In the genomic region with DNA sequence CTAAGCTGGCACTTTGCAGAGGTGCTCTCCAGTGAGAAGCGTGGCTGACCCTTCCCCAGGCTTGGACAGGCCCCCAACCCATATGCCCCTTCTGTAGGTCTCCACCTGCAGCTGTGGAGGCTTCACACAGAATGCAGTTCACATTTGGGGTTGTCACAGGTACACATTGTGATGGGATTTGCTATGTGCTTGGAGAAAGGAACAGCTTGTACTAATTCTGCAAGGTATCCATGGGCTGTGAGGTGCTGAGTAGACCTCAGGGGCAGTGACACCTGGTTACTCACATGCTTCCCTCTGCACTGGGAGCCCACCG, we compare ENCODE assay signal across 16 cellular contexts.
"Had no signal": no experiment of that assay in that cellular context is flagged by ENCODE, and none has a peak within 500 bp of the region (broad histone marks: within the 10 kb centered on the region; RNA-seq: fewer than 3 reads in every experiment).

No MANE protein-coding gene starts in this region.

- H3K9me3 Mint-ChIP-seq: activated T-cell treated with anti-CD3 and anti-CD28 coated beads, Interleukin-2, amount 50 U/mL, for 24 hours had no signal

- H3K36me3 Mint-ChIP-seq: activated naive CD4-positive, alpha-beta T cell treated with anti-CD3 and anti-CD28 coated beads, Interleukin-2, amount 50 U/mL, for 72 hours; mesothelial cell of epicardium; natural killer cell had no signal

- H3K4me3 ChIP-seq: ascending aorta, colonic mucosa, dorsolateral prefrontal cortex, lung, upper lobe of right lung had no signal

- H3K27me3 Mint-ChIP-seq: activated T-cell treated with anti-CD3 and anti-CD28 coated beads, Interleukin-2, amount 50 U/mL, for 24 hours; activated T-helper 17 cell treated with anti-CD3 and anti-CD28 coated beads, Interleukin-2, amount 50 U/mL, for 72 hours had no signal

- H3K4me3 Mint-ChIP-seq: activated T-cell treated with anti-CD3 and anti-CD28 coated beads, Interleukin-2, amount 50 U/mL, for 24 hours; activated T-helper 17 cell treated with anti-CD3 and anti-CD28 coated beads, Interleukin-2, amount 50 U/mL, for 72 hours; effector memory CD8-positive, alpha-beta T cell; mesothelial cell of epicardium; natural killer cell had no signal

- H3K27ac ChIP-seq: colonic mucosa, dorsolateral prefrontal cortex, upper lobe of right lung had no signal

- H3K36me3 ChIP-seq: ascending aorta, colonic mucosa, upper lobe of right lung had no signal

- DNase-seq: activated CD4-positive, alpha-beta T cell treated with anti-CD3 and anti-CD28 coated beads for 1 hour; activated T-cell treated with anti-CD3 and anti-CD28 coated beads, Interleukin-2, amount 50 U/mL, for 24 hours; dorsolateral prefrontal cortex; effector memory CD8-positive, alpha-beta T cell; glutamatergic neuron; natural killer cell; stimulated activated CD4-positive, alpha-beta T cell treated with anti-CD3 and anti-CD28 coated beads, Interleukin-4, amount 100 ng/mL, for 1 hour; stimulated activated naive CD4-positive, alpha-beta T cell; T-helper 1 cell; upper lobe of right lung had no signal

- H3K27me3 ChIP-seq: ascending aorta, colonic mucosa, upper lobe of right lung had no signal

- H3K27ac Mint-ChIP-seq: activated naive CD4-positive, alpha-beta T cell treated with anti-CD3 and anti-CD28 coated beads, Interleukin-2, amount 50 U/mL, for 72 hours; activated T-cell treated with anti-CD3 and anti-CD28 coated beads, Interleukin-2, amount 50 U/mL, for 24 hours; activated T-helper 17 cell treated with anti-CD3 and anti-CD28 coated beads, Interleukin-2, amount 50 U/mL, for 72 hours; effector memory CD8-positive, alpha-beta T cell; mesothelial cell of epicardium; natural killer cell had no signal

- ATAC-seq: activated naive CD4-positive, alpha-beta T cell treated with anti-CD3 and anti-CD28 coated beads, Interleukin-2, amount 50 U/mL, for 72 hours; activated T-helper 17 cell treated with anti-CD3 and anti-CD28 coated beads, Interleukin-2, amount 50 U/mL, for 72 hours; effector memory CD8-positive, alpha-beta T cell; natural killer cell had no signal

- H3K4me1 ChIP-seq: colonic mucosa, upper lobe of right lung had no signal

- H3K4me1 Mint-ChIP-seq: activated T-helper 17 cell treated with anti-CD3 and anti-CD28 coated beads, Interleukin-2, amount 50 U/mL, for 72 hours; natural killer cell had no signal

- H3K9me3 ChIP-seq: ascending aorta, colonic mucosa, upper lobe of right lung had no signal
